1 cellular context compared by ENCODE assay signal in genomic region chr5:95646226-95646568, GRCh38.
TF ChIP-seq lines count a peak whose summit lies in the region.

No MANE protein-coding gene starts in this region.

TF ChIP-seq in HEK293T, 16 proteins besides CTCF, POLR2A, EP300 and RAD21:
- TF ChIP-seq L3MBTL2 (conservative IDR thresholded peaks at IDR 0.05), result peak; percentile 54
